ENCODE assay signal across 21 cellular contexts in the genomic region with DNA sequence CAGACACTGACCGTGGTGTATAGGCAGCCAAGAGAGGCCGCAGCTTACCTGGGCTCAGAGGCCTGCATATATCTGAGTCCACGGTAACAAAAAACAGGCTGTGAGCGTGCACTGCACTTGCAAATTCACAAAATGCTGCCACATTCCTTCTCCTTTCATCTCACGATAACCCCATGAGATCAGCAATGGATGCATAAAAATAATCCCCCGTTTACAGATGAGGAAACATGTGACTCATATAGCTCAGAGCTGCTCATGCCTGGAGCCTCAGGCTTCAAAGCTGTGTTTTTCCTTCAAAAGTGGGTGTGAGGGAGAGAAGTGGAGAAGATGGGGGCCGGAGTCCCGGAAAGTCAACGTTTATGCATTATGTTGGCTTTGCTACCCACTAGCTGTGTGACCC.
DNase-seq lines count a peak whose midpoint lies in the region; ATAC-seq lines count a peak whose summit lies in the region.
"Had no signal": no experiment of that assay in that cellular context is flagged by ENCODE, and none has a peak within 500 bp of the region (broad histone marks: within the 10 kb centered on the region; RNA-seq: fewer than 3 reads in every experiment).

No MANE protein-coding gene starts in this region.

- no peaks in the 10 kb centered on the region for H3K4me1 Mint-ChIP-seq in T-helper 17 cell
- H3K4me1 Mint-ChIP-seq in stimulated activated naive B cell treated with anti-CD40 and anti-IgM and Interleukin-4, amounts not matched to agents 10 μg/mL and 1 μg/mL and 100 μg/mL, for 72 hours = no peaks in the 10 kb centered on the region
- H3K4me1 Mint-ChIP-seq in activated T-helper 1 cell treated with anti-CD3 and anti-CD28 coated beads, Interleukin-12 subunit alpha, Interleukin-12 subunit beta, Interleukin-2, Interleukin-4 antibody, amounts not matched to agents 30 ng/mL and 10 ng/mL and 1 ng/mL, durations not matched to agents 14 hours and 24 hours and 36 hours (ENCODE audit: low read depth) = no peaks in the 10 kb centered on the region

- H3K27me3 Mint-ChIP-seq in T-helper 17 cell = no peaks in the 10 kb centered on the region
- H3K27me3 Mint-ChIP-seq in stimulated activated naive B cell treated with anti-CD40 and anti-IgM and Interleukin-4, amounts not matched to agents 10 μg/mL and 1 μg/mL and 100 μg/mL, for 72 hours = peaks cover 9 to 16% of the 10 kb centered on the region in 2 donors
- peaks cover 4% of the 10 kb centered on the region for H3K27me3 Mint-ChIP-seq in activated T-helper 1 cell treated with anti-CD3 and anti-CD28 coated beads, Interleukin-12 subunit alpha, Interleukin-12 subunit beta, Interleukin-2, Interleukin-4 antibody, amounts not matched to agents 30 ng/mL and 10 ng/mL and 1 ng/mL, durations not matched to agents 14 hours and 24 hours and 36 hours (ENCODE audit: insufficient read depth)

- DNase-seq in EH (ENCODE audit: low read depth) (peak; percentile 90), NCI-H460 (ENCODE audit: extremely low read depth, low read depth) (peak; percentile 89), dedifferentiated amniotic fluid mesenchymal stem cell (ENCODE audit: extremely low spot score) (peak; percentile 31), kidney tubule cell (ENCODE audit: low spot score) (peak; percentile 4), T-helper 17 cell (no peak), islet precursor cell (no peak)
- no peak for DNase-seq in stimulated activated naive B cell treated with anti-CD40 and anti-IgM and Interleukin-4, amounts not matched to agents 10 μg/mL and 1 μg/mL and 100 μg/mL, for 72 hours
- no peak for DNase-seq in activated T-helper 1 cell treated with anti-CD3 and anti-CD28 coated beads, Interleukin-12 subunit alpha, Interleukin-12 subunit beta, Interleukin-2, Interleukin-4 antibody, amounts not matched to agents 30 ng/mL and 10 ng/mL and 1 ng/mL, durations not matched to agents 14 hours and 24 hours and 36 hours (ENCODE audit: low spot score)
- DNase-seq: activated CD4-positive, CD25-positive, alpha-beta regulatory T cell treated with anti-CD3 and anti-CD28 coated beads, Interleukin-2, amount 50 U/mL, for 72 hours; activated T-cell treated with anti-CD3 and anti-CD28 coated beads, Interleukin-2, amount 50 U/mL, for 72 hours; C1 segment of cervical spinal cord; glutamatergic neuron; NCI-H1417 treated with DMSO at 0.1 percent for 48 hours; NCI-H82; small intestine; stimulated activated CD4-positive, alpha-beta T cell treated with anti-CD3 and anti-CD28 coated beads, Interleukin-4, amount 100 ng/mL, for 1 hour; T-helper 9 cell; upper lobe of right lung had no signal

- no peaks in the 10 kb centered on the region for H3K9me3 ChIP-seq in T-helper 17 cell (ENCODE audit: control insufficient read depth, low read length, poor library complexity, severe bottlenecking)
- H3K9me3 ChIP-seq: breast epithelium, upper lobe of right lung had no signal

- intact Hi-C loops in activated T-helper 1 cell treated with anti-CD3 and anti-CD28 coated beads, Interleukin-12 subunit alpha, Interleukin-12 subunit beta, Interleukin-2, Interleukin-4 antibody, amounts not matched to agents 30 ng/mL and 10 ng/mL and 1 ng/mL, durations not matched to agents 14 hours and 24 hours and 36 hours (cut with micrococcal nuclease) = no loop called here

- H3K36me3 Mint-ChIP-seq in T-helper 17 cell (ENCODE audit: low read depth) = no peaks in the 10 kb centered on the region
- H3K36me3 Mint-ChIP-seq in stimulated activated naive B cell treated with anti-CD40 and anti-IgM and Interleukin-4, amounts not matched to agents 10 μg/mL and 1 μg/mL and 100 μg/mL, for 72 hours = no peaks in the 10 kb centered on the region
- no peaks in the 10 kb centered on the region for H3K36me3 Mint-ChIP-seq in activated T-helper 1 cell treated with anti-CD3 and anti-CD28 coated beads, Interleukin-12 subunit alpha, Interleukin-12 subunit beta, Interleukin-2, Interleukin-4 antibody, amounts not matched to agents 30 ng/mL and 10 ng/mL and 1 ng/mL, durations not matched to agents 14 hours and 24 hours and 36 hours (ENCODE audit: low read depth)
- H3K36me3 Mint-ChIP-seq: activated naive CD8-positive, alpha-beta T cell had no signal

- no peak overlapping the region for H3K27ac Mint-ChIP-seq in T-helper 17 cell
- no peak overlapping the region for H3K27ac Mint-ChIP-seq in stimulated activated naive B cell treated with anti-CD40 and anti-IgM and Interleukin-4, amounts not matched to agents 10 μg/mL and 1 μg/mL and 100 μg/mL, for 72 hours
- H3K27ac Mint-ChIP-seq in activated T-helper 1 cell treated with anti-CD3 and anti-CD28 coated beads, Interleukin-12 subunit alpha, Interleukin-12 subunit beta, Interleukin-2, Interleukin-4 antibody, amounts not matched to agents 30 ng/mL and 10 ng/mL and 1 ng/mL, durations not matched to agents 14 hours and 24 hours and 36 hours = no peak overlapping the region
- H3K27ac Mint-ChIP-seq: activated naive CD8-positive, alpha-beta T cell; activated T-cell treated with anti-CD3 and anti-CD28 coated beads, Interleukin-2, amount 50 U/mL, for 72 hours; dendritic cell treated with granulocyte-macrophage colony-stimulating factor and Interleukin-4, amounts not matched to agents 40 ng/mL and 50 ng/mL, for 4 days had no signal

- no peak overlapping the region for H3K4me3 Mint-ChIP-seq in T-helper 17 cell
- no peak overlapping the region for H3K4me3 Mint-ChIP-seq in stimulated activated naive B cell treated with anti-CD40 and anti-IgM and Interleukin-4, amounts not matched to agents 10 μg/mL and 1 μg/mL and 100 μg/mL, for 72 hours
- H3K4me3 Mint-ChIP-seq in activated T-helper 1 cell treated with anti-CD3 and anti-CD28 coated beads, Interleukin-12 subunit alpha, Interleukin-12 subunit beta, Interleukin-2, Interleukin-4 antibody, amounts not matched to agents 30 ng/mL and 10 ng/mL and 1 ng/mL, durations not matched to agents 14 hours and 24 hours and 36 hours = no peak overlapping the region
- H3K4me3 Mint-ChIP-seq: activated naive CD8-positive, alpha-beta T cell; activated T-cell treated with anti-CD3 and anti-CD28 coated beads, Interleukin-2, amount 50 U/mL, for 72 hours; dendritic cell treated with granulocyte-macrophage colony-stimulating factor and Interleukin-4, amounts not matched to agents 40 ng/mL and 50 ng/mL, for 4 days had no signal

- H3K9me3 Mint-ChIP-seq in stimulated activated naive B cell treated with anti-CD40 and anti-IgM and Interleukin-4, amounts not matched to agents 10 μg/mL and 1 μg/mL and 100 μg/mL, for 72 hours = peaks cover 0 to 2% of the 10 kb centered on the region in 2 donors
- no peaks in the 10 kb centered on the region for H3K9me3 Mint-ChIP-seq in activated T-helper 1 cell treated with anti-CD3 and anti-CD28 coated beads, Interleukin-12 subunit alpha, Interleukin-12 subunit beta, Interleukin-2, Interleukin-4 antibody, amounts not matched to agents 30 ng/mL and 10 ng/mL and 1 ng/mL, durations not matched to agents 14 hours and 24 hours and 36 hours
- H3K9me3 Mint-ChIP-seq: activated T-cell treated with anti-CD3 and anti-CD28 coated beads, Interleukin-2, amount 50 U/mL, for 72 hours; dendritic cell treated with granulocyte-macrophage colony-stimulating factor and Interleukin-4, amounts not matched to agents 40 ng/mL and 50 ng/mL, for 4 days had no signal

- ATAC-seq in T-helper 17 cell = no peak
- no peak for ATAC-seq in stimulated activated naive B cell treated with anti-CD40 and anti-IgM and Interleukin-4, amounts not matched to agents 10 μg/mL and 1 μg/mL and 100 μg/mL, for 72 hours (replicated peaks)
- ATAC-seq: activated T-cell treated with anti-CD3 and anti-CD28 coated beads, Interleukin-2, amount 50 U/mL, for 72 hours; upper lobe of right lung had no signal

Comparison
In these comparisons a context has a peak if more than half of its experiments do, and no peak if none do; other contexts are left out.
1. DNase-seq: peak in EH (single experiment), NCI-H460 (single experiment), dedifferentiated amniotic fluid mesenchymal stem cell (single experiment) and kidney tubule cell (single experiment); none in T-helper 17 cell (0 of 3), stimulated activated naive B cell treated with anti-CD40 and anti-IgM and Interleukin-4, amounts not matched to agents 10 μg/mL and 1 μg/mL and 100 μg/mL, for 72 hours (single experiment), activated T-helper 1 cell treated with anti-CD3 and anti-CD28 coated beads, Interleukin-12 subunit alpha, Interleukin-12 subunit beta, Interleukin-2, Interleukin-4 antibody, amounts not matched to agents 30 ng/mL and 10 ng/mL and 1 ng/mL, durations not matched to agents 14 hours and 24 hours and 36 hours (single experiment) and islet precursor cell (single experiment).